In the genomic region with DNA sequence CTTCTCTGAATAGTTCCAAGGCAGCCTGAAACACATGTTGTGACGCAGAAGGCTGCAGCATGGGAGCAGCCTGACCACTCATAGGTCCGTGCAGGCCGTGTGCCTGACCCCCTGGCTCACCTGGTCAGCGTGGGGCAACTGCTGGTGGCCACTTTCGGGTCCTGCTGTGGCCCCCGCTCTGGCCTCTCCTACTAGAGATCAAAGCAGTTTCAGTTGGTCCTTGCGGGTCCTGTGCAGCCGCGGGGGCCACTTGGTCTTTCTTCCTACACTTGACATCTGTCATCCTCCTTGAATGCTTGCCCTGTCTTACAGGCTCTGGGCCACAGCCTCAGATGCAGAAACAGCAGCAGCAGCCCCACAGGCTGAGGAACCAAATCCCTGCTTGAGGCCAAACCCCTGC, we compare ENCODE assay signal across 1 cellular context.
TF ChIP-seq lines count a peak whose summit lies in the region.

No MANE protein-coding gene starts in this region.

TF ChIP-seq in GM23338, 12 proteins besides CTCF, POLR2A, EP300 and RAD21 (continued from another document):
- TF ChIP-seq, protein P1, sequence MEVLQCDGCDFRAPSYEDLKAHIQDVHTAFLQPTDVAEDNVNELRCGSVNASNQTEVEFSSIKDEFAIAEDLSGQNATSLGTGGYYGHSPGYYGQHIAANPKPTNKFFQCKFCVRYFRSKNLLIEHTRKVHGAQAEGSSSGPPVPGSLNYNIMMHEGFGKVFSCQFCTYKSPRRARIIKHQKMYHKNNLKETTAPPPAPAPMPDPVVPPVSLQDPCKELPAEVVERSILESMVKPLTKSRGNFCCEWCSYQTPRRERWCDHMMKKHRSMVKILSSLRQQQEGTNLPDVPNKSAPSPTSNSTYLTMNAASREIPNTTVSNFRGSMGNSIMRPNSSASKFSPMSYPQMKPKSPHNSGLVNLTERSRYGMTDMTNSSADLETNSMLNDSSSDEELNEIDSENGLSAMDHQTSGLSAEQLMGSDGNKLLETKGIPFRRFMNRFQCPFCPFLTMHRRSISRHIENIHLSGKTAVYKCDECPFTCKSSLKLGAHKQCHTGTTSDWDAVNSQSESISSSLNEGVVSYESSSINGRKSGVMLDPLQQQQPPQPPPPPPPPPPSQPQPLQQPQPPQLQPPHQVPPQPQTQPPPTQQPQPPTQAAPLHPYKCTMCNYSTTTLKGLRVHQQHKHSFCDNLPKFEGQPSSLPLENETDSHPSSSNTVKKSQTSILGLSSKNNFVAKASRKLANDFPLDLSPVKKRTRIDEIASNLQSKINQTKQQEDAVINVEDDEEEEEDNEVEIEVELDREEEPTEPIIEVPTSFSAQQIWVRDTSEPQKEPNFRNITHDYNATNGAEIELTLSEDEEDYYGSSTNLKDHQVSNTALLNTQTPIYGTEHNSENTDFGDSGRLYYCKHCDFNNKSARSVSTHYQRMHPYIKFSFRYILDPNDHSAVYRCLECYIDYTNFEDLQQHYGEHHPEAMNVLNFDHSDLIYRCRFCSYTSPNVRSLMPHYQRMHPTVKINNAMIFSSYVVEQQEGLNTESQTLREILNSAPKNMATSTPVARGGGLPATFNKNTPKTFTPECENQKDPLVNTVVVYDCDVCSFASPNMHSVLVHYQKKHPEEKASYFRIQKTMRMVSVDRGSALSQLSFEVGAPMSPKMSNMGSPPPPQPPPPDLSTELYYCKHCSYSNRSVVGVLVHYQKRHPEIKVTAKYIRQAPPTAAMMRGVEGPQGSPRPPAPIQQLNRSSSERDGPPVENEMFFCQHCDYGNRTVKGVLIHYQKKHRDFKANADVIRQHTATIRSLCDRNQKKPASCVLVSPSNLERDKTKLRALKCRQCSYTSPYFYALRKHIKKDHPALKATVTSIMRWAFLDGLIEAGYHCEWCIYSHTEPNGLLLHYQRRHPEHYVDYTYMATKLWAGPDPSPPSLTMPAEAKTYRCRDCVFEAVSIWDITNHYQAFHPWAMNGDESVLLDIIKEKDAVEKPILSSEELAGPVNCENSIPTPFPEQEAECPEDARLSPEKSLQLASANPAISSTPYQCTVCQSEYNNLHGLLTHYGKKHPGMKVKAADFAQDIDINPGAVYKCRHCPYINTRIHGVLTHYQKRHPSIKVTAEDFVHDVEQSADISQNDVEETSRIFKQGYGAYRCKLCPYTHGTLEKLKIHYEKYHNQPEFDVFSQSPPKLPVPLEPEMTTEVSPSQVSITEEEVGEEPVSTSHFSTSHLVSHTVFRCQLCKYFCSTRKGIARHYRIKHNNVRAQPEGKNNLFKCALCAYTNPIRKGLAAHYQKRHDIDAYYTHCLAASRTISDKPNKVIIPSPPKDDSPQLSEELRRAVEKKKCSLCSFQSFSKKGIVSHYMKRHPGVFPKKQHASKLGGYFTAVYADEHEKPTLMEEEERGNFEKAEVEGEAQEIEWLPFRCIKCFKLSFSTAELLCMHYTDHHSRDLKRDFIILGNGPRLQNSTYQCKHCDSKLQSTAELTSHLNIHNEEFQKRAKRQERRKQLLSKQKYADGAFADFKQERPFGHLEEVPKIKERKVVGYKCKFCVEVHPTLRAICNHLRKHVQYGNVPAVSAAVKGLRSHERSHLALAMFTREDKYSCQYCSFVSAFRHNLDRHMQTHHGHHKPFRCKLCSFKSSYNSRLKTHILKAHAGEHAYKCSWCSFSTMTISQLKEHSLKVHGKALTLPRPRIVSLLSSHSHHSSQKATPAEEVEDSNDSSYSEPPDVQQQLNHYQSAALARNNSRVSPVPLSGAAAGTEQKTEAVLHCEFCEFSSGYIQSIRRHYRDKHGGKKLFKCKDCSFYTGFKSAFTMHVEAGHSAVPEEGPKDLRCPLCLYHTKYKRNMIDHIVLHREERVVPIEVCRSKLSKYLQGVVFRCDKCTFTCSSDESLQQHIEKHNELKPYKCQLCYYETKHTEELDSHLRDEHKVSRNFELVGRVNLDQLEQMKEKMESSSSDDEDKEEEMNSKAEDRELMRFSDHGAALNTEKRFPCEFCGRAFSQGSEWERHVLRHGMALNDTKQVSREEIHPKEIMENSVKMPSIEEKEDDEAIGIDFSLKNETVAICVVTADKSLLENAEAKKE (CRISPR knock-in tag; IDR thresholded peaks at IDR 0.05) = no peak
- no peak for TF ChIP-seq JUNB (IDR thresholded peaks at IDR 0.05; ENCODE audit: unreplicated experiment)
- TF ChIP-seq, protein P2, sequence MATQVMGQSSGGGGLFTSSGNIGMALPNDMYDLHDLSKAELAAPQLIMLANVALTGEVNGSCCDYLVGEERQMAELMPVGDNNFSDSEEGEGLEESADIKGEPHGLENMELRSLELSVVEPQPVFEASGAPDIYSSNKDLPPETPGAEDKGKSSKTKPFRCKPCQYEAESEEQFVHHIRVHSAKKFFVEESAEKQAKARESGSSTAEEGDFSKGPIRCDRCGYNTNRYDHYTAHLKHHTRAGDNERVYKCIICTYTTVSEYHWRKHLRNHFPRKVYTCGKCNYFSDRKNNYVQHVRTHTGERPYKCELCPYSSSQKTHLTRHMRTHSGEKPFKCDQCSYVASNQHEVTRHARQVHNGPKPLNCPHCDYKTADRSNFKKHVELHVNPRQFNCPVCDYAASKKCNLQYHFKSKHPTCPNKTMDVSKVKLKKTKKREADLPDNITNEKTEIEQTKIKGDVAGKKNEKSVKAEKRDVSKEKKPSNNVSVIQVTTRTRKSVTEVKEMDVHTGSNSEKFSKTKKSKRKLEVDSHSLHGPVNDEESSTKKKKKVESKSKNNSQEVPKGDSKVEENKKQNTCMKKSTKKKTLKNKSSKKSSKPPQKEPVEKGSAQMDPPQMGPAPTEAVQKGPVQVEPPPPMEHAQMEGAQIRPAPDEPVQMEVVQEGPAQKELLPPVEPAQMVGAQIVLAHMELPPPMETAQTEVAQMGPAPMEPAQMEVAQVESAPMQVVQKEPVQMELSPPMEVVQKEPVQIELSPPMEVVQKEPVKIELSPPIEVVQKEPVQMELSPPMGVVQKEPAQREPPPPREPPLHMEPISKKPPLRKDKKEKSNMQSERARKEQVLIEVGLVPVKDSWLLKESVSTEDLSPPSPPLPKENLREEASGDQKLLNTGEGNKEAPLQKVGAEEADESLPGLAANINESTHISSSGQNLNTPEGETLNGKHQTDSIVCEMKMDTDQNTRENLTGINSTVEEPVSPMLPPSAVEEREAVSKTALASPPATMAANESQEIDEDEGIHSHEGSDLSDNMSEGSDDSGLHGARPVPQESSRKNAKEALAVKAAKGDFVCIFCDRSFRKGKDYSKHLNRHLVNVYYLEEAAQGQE (IDR thresholded peaks at IDR 0.05; ENCODE audit: unreplicated experiment) = no peak
